11 cellular contexts compared by ENCODE assay signal in the genomic region with DNA sequence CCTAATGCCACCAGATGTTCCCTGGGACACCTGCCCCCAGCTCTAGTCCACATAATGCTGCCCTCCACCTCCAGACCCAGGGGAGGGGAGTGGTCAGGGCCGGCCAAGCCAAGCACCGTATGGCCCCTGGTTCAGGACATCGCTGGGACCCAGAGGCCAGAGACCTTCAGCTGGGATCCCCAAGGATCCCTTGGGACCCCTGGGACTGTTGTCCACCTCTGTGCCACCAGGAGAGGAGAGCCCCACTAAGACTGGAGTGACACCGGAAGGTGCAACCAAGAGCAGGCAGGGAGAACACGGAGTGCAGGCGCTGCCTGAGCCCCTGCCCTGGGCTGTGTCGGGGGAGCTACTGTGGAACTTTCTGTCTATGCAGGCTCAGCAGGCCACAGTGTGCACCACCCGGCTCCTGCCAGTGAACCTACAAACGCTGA. TPM values are rescaled to one million over a fixed set of nuclear protein-coding genes. Genes with fewer than 3 reads are reported as not detected.
DNase-seq lines count a peak whose midpoint lies in the region; ATAC-seq and TF ChIP-seq lines count a peak whose summit lies in the region.
"Had no signal": no experiment of that assay in that cellular context is flagged by ENCODE, and none has a peak within 500 bp of the region (broad histone marks: within the 10 kb centered on the region; RNA-seq: fewer than 3 reads in every experiment).

No MANE protein-coding gene starts in this region.

- no peak for TF ChIP-seq CTCF in WTC11 (IDR thresholded peaks at IDR 0.05)

- peak; percentile 53 for ATAC-seq in activated CD4-positive, alpha-beta T cell treated with anti-CD3 and anti-CD28 coated beads for 36 hours
- ATAC-seq in HG02970 (IDR thresholded peaks at IDR 0.05; ENCODE audit: low FRiP score, unreplicated experiment) (peak; percentile 19), WTC11 (peak; percentile 68)
- ATAC-seq: A549, HCT116, Panc1 had no signal

- peak overlapping the region; percentile 31 for H3K27ac Mint-ChIP-seq in activated CD4-positive, alpha-beta T cell treated with anti-CD3 and anti-CD28 coated beads for 36 hours
- peak overlapping the region; percentile 60; the same call in 1 of the 2 replicates for H3K27ac Mint-ChIP-seq in WTC11
- H3K27ac Mint-ChIP-seq in stimulated activated naive CD8-positive, alpha-beta T cell treated with anti-CD3 and anti-CD28 coated beads, Interleukin-15, Interleukin-2, amounts not matched to agents 100 ng/mL and 50 ng/mL, for 24 hours, result peak overlapping the region; percentile 75
- peak overlapping the region in 1 of 6 donors; percentile 17 for H3K27ac Mint-ChIP-seq in immature natural killer cell

- H3K36me3 Mint-ChIP-seq in activated CD4-positive, alpha-beta T cell treated with anti-CD3 and anti-CD28 coated beads for 36 hours (ENCODE audit: low read depth), result no peaks in the 10 kb centered on the region
- H3K36me3 Mint-ChIP-seq in WTC11, result no peaks in the 10 kb centered on the region
- H3K36me3 Mint-ChIP-seq in stimulated activated naive CD8-positive, alpha-beta T cell treated with anti-CD3 and anti-CD28 coated beads, Interleukin-15, Interleukin-2, amounts not matched to agents 100 ng/mL and 50 ng/mL, for 24 hours (ENCODE audit: low read depth), result no peaks in the 10 kb centered on the region
- no peaks in the 10 kb centered on the region for H3K36me3 Mint-ChIP-seq in immature natural killer cell

- intact Hi-C loops in activated CD4-positive, alpha-beta T cell treated with anti-CD3 and anti-CD28 coated beads for 36 hours (cut with DNase I, micrococcal nuclease), result no loop called here

- no peaks in the 10 kb centered on the region for H3K27me3 Mint-ChIP-seq in activated CD4-positive, alpha-beta T cell treated with anti-CD3 and anti-CD28 coated beads for 36 hours
- H3K27me3 Mint-ChIP-seq in WTC11 (ENCODE audit: low read depth) (no peaks in the 10 kb centered on the region), immature natural killer cell (ENCODE audit: low read depth in 3 of 3) (peaks cover 6 to 10% (median 7%) of the 10 kb centered on the region in 3 donors)
- no peaks in the 10 kb centered on the region for H3K27me3 Mint-ChIP-seq in stimulated activated naive CD8-positive, alpha-beta T cell treated with anti-CD3 and anti-CD28 coated beads, Interleukin-15, Interleukin-2, amounts not matched to agents 100 ng/mL and 50 ng/mL, for 24 hours

- POLR2A ChIA-PET in activated CD4-positive, alpha-beta T cell treated with anti-CD3 and anti-CD28 coated beads for 36 hours (lab: Charles Lee), result no interaction called here
- POLR2A ChIA-PET in WTC11 (lab: Charles Lee), result interaction anchor here (0.6 to 1.2 kb wide), 2 partner anchors 46 to 227 kb away, joined by 3 read pairs; no protein-coding TSS in a partner anchor

- no peak overlapping the region for H3K4me3 Mint-ChIP-seq in activated CD4-positive, alpha-beta T cell treated with anti-CD3 and anti-CD28 coated beads for 36 hours
- H3K4me3 Mint-ChIP-seq in WTC11 (no peak overlapping the region), immature natural killer cell (no peak overlapping the region)
- peak overlapping the region; percentile 17 for H3K4me3 Mint-ChIP-seq in stimulated activated naive CD8-positive, alpha-beta T cell treated with anti-CD3 and anti-CD28 coated beads, Interleukin-15, Interleukin-2, amounts not matched to agents 100 ng/mL and 50 ng/mL, for 24 hours

- peak; percentile 18 for DNase-seq in activated CD4-positive, alpha-beta T cell treated with anti-CD3 and anti-CD28 coated beads for 36 hours
- no peak for DNase-seq in activated CD4-positive, alpha-beta T cell treated with anti-CD3 and anti-CD28 coated beads for 4 hours
- DNase-seq in WTC11 (ENCODE audit: low spot score), result no peak
- no peak for DNase-seq in immature natural killer cell
- DNase-seq in NCI-H748 treated with DMSO at 0.1 percent for 48 hours (lab: John Stamatoyannopoulos, UW), result no peak
- DNase-seq in T1000 (lab: John Stamatoyannopoulos, UW), result no peak

- no peaks in the 10 kb centered on the region for H3K9me3 Mint-ChIP-seq in activated CD4-positive, alpha-beta T cell treated with anti-CD3 and anti-CD28 coated beads for 36 hours (ENCODE audit: low read depth)
- peaks cover 2% of the 10 kb centered on the region; the same call in 1 of the 2 replicates for H3K9me3 Mint-ChIP-seq in WTC11
- no peaks in the 10 kb centered on the region for H3K9me3 Mint-ChIP-seq in stimulated activated naive CD8-positive, alpha-beta T cell treated with anti-CD3 and anti-CD28 coated beads, Interleukin-15, Interleukin-2, amounts not matched to agents 100 ng/mL and 50 ng/mL, for 24 hours
- no peaks in the 10 kb centered on the region for H3K9me3 Mint-ChIP-seq in immature natural killer cell

- CTCF ChIA-PET in activated CD4-positive, alpha-beta T cell treated with anti-CD3 and anti-CD28 coated beads for 36 hours (lab: Charles Lee), result interaction anchor here (1.5 kb wide), 1 partner anchor 17 kb away, joined by 4 read pairs; no protein-coding TSS in a partner anchor
- CTCF ChIA-PET in WTC11 (lab: Charles Lee), result interaction anchor here (1.0 to 2.4 kb wide), 7 partner anchors 8 to 213 kb away, joined by 3 to 11 read pairs (median 4); no protein-coding TSS in a partner anchor

- H3K4me1 Mint-ChIP-seq in activated CD4-positive, alpha-beta T cell treated with anti-CD3 and anti-CD28 coated beads for 36 hours, result peaks cover 12% of the 10 kb centered on the region
- H3K4me1 Mint-ChIP-seq in WTC11, result peaks cover 44% of the 10 kb centered on the region
- H3K4me1 Mint-ChIP-seq in stimulated activated naive CD8-positive, alpha-beta T cell treated with anti-CD3 and anti-CD28 coated beads, Interleukin-15, Interleukin-2, amounts not matched to agents 100 ng/mL and 50 ng/mL, for 24 hours (ENCODE audit: low read depth), result peaks cover 36% of the 10 kb centered on the region
- H3K4me1 Mint-ChIP-seq in immature natural killer cell, result peaks cover 17 to 29% of the 10 kb centered on the region in 2 donors

TF ChIP-seq in WTC11, 78 proteins besides CTCF, POLR2A, EP300 and RAD21 (continues in another document):
- TF ChIP-seq ZNF263 (CRISPR knock-in tag; IDR thresholded peaks at IDR 0.05; ENCODE audit: low read depth) (no peak), ZNF138 (CRISPR knock-in tag; conservative IDR thresholded peaks at IDR 0.05) (no peak), E2F1 (CRISPR knock-in tag; IDR thresholded peaks at IDR 0.05) (no peak), ZNF232 (CRISPR knock-in tag; IDR thresholded peaks at IDR 0.05) (no peak), TEAD1 (CRISPR knock-in tag; IDR thresholded peaks at IDR 0.05) (no peak), ARID4B (CRISPR knock-in tag; IDR thresholded peaks at IDR 0.05; ENCODE audit: borderline replicate concordance) (no peak)

RNA-seq across cellular contexts. Expression of gene CTCFL, which starts 43.6 kb away (rescaled TPM):
- total RNA-seq in activated CD4-positive, alpha-beta T cell treated with anti-CD3 and anti-CD28 coated beads for 36 hours, result not detected
- total RNA-seq in WTC11 (2021), result 0.70 to 2.6 TPM (median 2.4 TPM) in 3 replicates
- not detected for polyA plus RNA-seq in immature natural killer cell
